21 cellular contexts compared by ENCODE assay signal in genomic region chr3:116045251-116045770, GRCh38.
DNase-seq lines count a peak whose midpoint lies in the region; ATAC-seq, FAIRE-seq and TF ChIP-seq lines count a peak whose summit lies in the region.
"Had no signal": no experiment of that assay in that cellular context is flagged by ENCODE, and none has a peak within 500 bp of the region (broad histone marks: within the 10 kb centered on the region; RNA-seq: fewer than 3 reads in every experiment).

No MANE protein-coding gene starts in this region.

- H3K4me2 ChIP-seq in K562 (ENCODE audit: insufficient read depth, low read length) (no peak overlapping the region), neural progenitor cell (no peak overlapping the region)
- H3K4me2 ChIP-seq: BLaER1, GM23338 had no signal

- no peak for FAIRE-seq in K562 (lab: Jason Lieb, UNC)
- FAIRE-seq in islet of Langerhans (lab: Jason Lieb, UNC): peak; percentile 30
- FAIRE-seq: D721Med, GM12878, GM19239 had no signal

- no TSS peak for BruUV-seq in K562 (replicated peaks; lab: Mats Ljungman, UMichigan)

- in situ Hi-C loops in K562 (cut with MboI): no loop called here

- no peaks in the 10 kb centered on the region for H3K9me1 ChIP-seq in K562 (ENCODE audit: control insufficient read depth, insufficient read depth, low read length)

- ATAC-seq in K562: peak; percentile 89
- ATAC-seq: CD8-positive, alpha-beta T cell; GM12878; GM23338; HCT116 had no signal

- H3K9me3 ChIP-seq in K562 (replicated peaks; ENCODE audit: control insufficient read depth, insufficient read depth, low read depth, low read length) (peaks cover 3% of the 10 kb centered on the region; the same call in 1 of the 2 replicates), colonic mucosa (no peaks in the 10 kb centered on the region), neural progenitor cell (ENCODE audit: low read depth) (no peaks in the 10 kb centered on the region)
- H3K9me3 ChIP-seq: BLaER1 had no signal

- no peaks in the 10 kb centered on the region for H3K27me3 Mint-ChIP-seq in neural progenitor cell (ENCODE audit: insufficient read depth, low read depth)
- H3K27me3 Mint-ChIP-seq: B cell; CD4-positive, CD25-positive, alpha-beta regulatory T cell had no signal

- POLR2A ChIA-PET in K562 (lab: Yijun Ruan, JAX): interaction anchor here (0.7 kb wide), 1 partner anchor 21 kb away, joined by 3 read pairs; no protein-coding TSS in a partner anchor

- no peak for TF ChIP-seq RAD21 in K562 (CRISPR knock-in tag; conservative IDR thresholded peaks at IDR 0.05 in 1 of 2, IDR thresholded peaks at IDR 0.05 in 1 of 2)

- H2AFZ ChIP-seq in K562 (ENCODE audit: low read depth, low read length) (peak overlapping the region; percentile 75), neural progenitor cell (replicated peaks) (no peak overlapping the region)
- H2AFZ ChIP-seq: GM23338 had no signal

- peak overlapping the region in 1 of 2 experiments; percentile 43; a peak in 2 of 4 replicates for H3K9ac ChIP-seq in K562 (ENCODE audit: insufficient read depth in 1 of 2, low read depth in 2 of 2, low read length in 2 of 2)
- H3K9ac ChIP-seq in colonic mucosa (ENCODE audit: low read depth in 2 of 2, low read length in 2 of 2): no peak overlapping the region
- H3K9ac ChIP-seq in neural progenitor cell: no peak overlapping the region
- H3K9ac ChIP-seq: BLaER1 had no signal

- DNase-seq in OCI-M1 (lab: John Stamatoyannopoulos, UW) (peak; percentile 77), K562 (ENCODE audit: extremely low read depth in 1 of 4, low spot score in 3 of 4) (peak; percentile 34 to 56 (median 40)), ecto neural progenitor cell (ENCODE audit: low spot score) (no peak), colonic mucosa (no peak), neural progenitor cell (ENCODE audit: low spot score) (no peak)
- DNase-seq: CD4-positive, CD25-positive, alpha-beta regulatory T cell; CD8-positive, alpha-beta T cell; DMS 273 treated with DMSO at 0.1 percent for 48 hours; DMS79; EL; GDM1; H9 had no signal

- H3K79me2 ChIP-seq in K562 (ENCODE audit: control insufficient read depth, insufficient read depth, low read length): no peaks in the 10 kb centered on the region
- H3K79me2 ChIP-seq in neural progenitor cell (ENCODE audit: low read depth): no peaks in the 10 kb centered on the region

- TF ChIP-seq CTCF in K562 (IDR thresholded peaks at IDR 0.05 in 2 of 3, conservative IDR thresholded peaks at IDR 0.05 in 1 of 3; ENCODE audit: insufficient read depth in 2 of 3, low read depth in 1 of 3, low read length in 3 of 3) (no peak), colonic mucosa (IDR thresholded peaks at IDR 0.05) (no peak), neural progenitor cell (IDR thresholded peaks at IDR 0.05) (no peak)

- no peak overlapping the region for H3K4me3 ChIP-seq in K562
- H3K4me3 ChIP-seq in colonic mucosa: no peak overlapping the region
- no peak overlapping the region for H3K4me3 ChIP-seq in neural progenitor cell
- H3K4me3 ChIP-seq: BLaER1, GM12878, GM23338 had no signal

- peaks cover 11% of the 10 kb centered on the region for H3K4me1 Mint-ChIP-seq in neural progenitor cell
- H3K4me1 Mint-ChIP-seq: B cell; CD4-positive, CD25-positive, alpha-beta regulatory T cell had no signal

- TF ChIP-seq EP300 in K562 (IDR thresholded peaks at IDR 0.05; ENCODE audit: low read length): peak; percentile 43; the same call in 1 of the 2 replicates

- TF ChIP-seq POLR2A in K562 (conservative IDR thresholded peaks at IDR 0.05): no peak

- no peaks in the 10 kb centered on the region for H3K36me3 Mint-ChIP-seq in neural progenitor cell
- H3K36me3 Mint-ChIP-seq: CD4-positive, CD25-positive, alpha-beta regulatory T cell; CD8-positive, alpha-beta T cell had no signal

- H3K36me3 ChIP-seq in K562 (ENCODE audit: control insufficient read depth, insufficient read depth, low read length): no peaks in the 10 kb centered on the region
- H3K36me3 ChIP-seq in colonic mucosa: no peaks in the 10 kb centered on the region
- no peaks in the 10 kb centered on the region for H3K36me3 ChIP-seq in neural progenitor cell
- H3K36me3 ChIP-seq: BLaER1 had no signal

- no peaks in the 10 kb centered on the region for H3F3A ChIP-seq in neural progenitor cell (ENCODE audit: low read depth)

- H3K27ac Mint-ChIP-seq in neural progenitor cell: no peak overlapping the region
- H3K27ac Mint-ChIP-seq: B cell; CD4-positive, CD25-positive, alpha-beta regulatory T cell; CD8-positive, alpha-beta T cell; GM23338; H9 had no signal

- H3K4me1 ChIP-seq in K562 (replicated peaks in 1 of 2; ENCODE audit: control insufficient read depth in 2 of 2, insufficient read depth in 2 of 2, low read length in 2 of 2) (peaks cover 2 to 20% of the 10 kb centered on the region in 2 experiments; a peak in 3 of 5 replicates), colonic mucosa (no peaks in the 10 kb centered on the region), neural progenitor cell (peaks cover 6% of the 10 kb centered on the region)
- H3K4me1 ChIP-seq: BLaER1 had no signal

- CTCF ChIA-PET in K562 (lab: Yijun Ruan, JAX; ENCODE audit: low intra/inter-chr PET ratio): no interaction called here

- no peak overlapping the region for H3K4me3 Mint-ChIP-seq in neural progenitor cell
- H3K4me3 Mint-ChIP-seq: B cell; CD4-positive, CD25-positive, alpha-beta regulatory T cell; CD8-positive, alpha-beta T cell; GM23338; H9 had no signal

- no peaks in the 10 kb centered on the region for H3K27me3 ChIP-seq in K562 (ENCODE audit: control insufficient read depth in 2 of 2, insufficient read depth in 2 of 2, low read length in 2 of 2)
- no peaks in the 10 kb centered on the region for H3K27me3 ChIP-seq in colonic mucosa
- no peaks in the 10 kb centered on the region for H3K27me3 ChIP-seq in neural progenitor cell
- H3K27me3 ChIP-seq: BLaER1 had no signal

- intact Hi-C loops in K562 (cut with micrococcal nuclease): no loop called here
- intact Hi-C loops in colonic mucosa (cut with DNase I): no loop called here

- H4K20me1 ChIP-seq in K562 (replicated peaks; ENCODE audit: control insufficient read depth, insufficient read depth, low read length) (no peaks in the 10 kb centered on the region), neural progenitor cell (ENCODE audit: low read depth) (no peaks in the 10 kb centered on the region)
- H4K20me1 ChIP-seq: BLaER1 had no signal

- no peaks in the 10 kb centered on the region for H3K9me3 Mint-ChIP-seq in neural progenitor cell
- H3K9me3 Mint-ChIP-seq: CD8-positive, alpha-beta T cell; GM23338; H9 had no signal

- H3K27ac ChIP-seq in K562 (ENCODE audit: extremely low read depth, low read depth, low read length) (peak overlapping the region; percentile 82; the same call in 2 of the 3 replicates), colonic mucosa (no peak overlapping the region), neural progenitor cell (no peak overlapping the region)
- H3K27ac ChIP-seq: BLaER1, C4-2B had no signal

TF ChIP-seq in K562, 482 proteins besides CTCF, POLR2A, EP300 and RAD21 (continues in another document):
- TF ChIP-seq TEAD4 (IDR thresholded peaks at IDR 0.05; ENCODE audit: low read length) (peak; percentile 64; the same call in 1 of the 2 replicates), TEAD4 (CRISPR knock-in tag; IDR thresholded peaks at IDR 0.05; ENCODE audit: borderline replicate concordance) (no peak), TCF3 (CRISPR knock-in tag; IDR thresholded peaks at IDR 0.05) (peak; percentile 55), DPF2 (IDR thresholded peaks at IDR 0.05) (peak; percentile 69), TBL1XR1 (IDR thresholded peaks at IDR 0.05; ENCODE audit: low read length in 2 of 2) (no peak), C11orf30 (IDR thresholded peaks at IDR 0.05; ENCODE audit: low read depth) (peak; percentile 90), VEZF1 (CRISPR knock-in tag; IDR thresholded peaks at IDR 0.05) (no peak), JUND (IDR thresholded peaks at IDR 0.05; ENCODE audit: borderline replicate concordance, low read depth, low read length) (peak; percentile 11; the same call in 1 of the 2 replicates), JUND (tag; IDR thresholded peaks at IDR 0.05; ENCODE audit: borderline replicate concordance, low read depth, low read length) (no peak), GABPB2 (CRISPR knock-in tag; conservative IDR thresholded peaks at IDR 0.05) (no peak), SMC3 (conservative IDR thresholded peaks at IDR 0.05; ENCODE audit: insufficient read depth, low read depth, low read length) (no peak), HCFC1 (IDR thresholded peaks at IDR 0.05; ENCODE audit: low read depth, low read length) (no peak), CBFA2T3 (IDR thresholded peaks at IDR 0.05) (peak; percentile 67), ZNF830 (CRISPR knock-in tag; IDR thresholded peaks at IDR 0.05) (no peak), POLR3A (IDR thresholded peaks at IDR 0.05; ENCODE audit: borderline replicate concordance, extremely low read depth, insufficient read depth, insufficient read length) (no peak), ZNF699 (CRISPR knock-in tag; IDR thresholded peaks at IDR 0.05; ENCODE audit: insufficient replicate concordance) (no peak)
- TF ChIP-seq, protein P1, sequence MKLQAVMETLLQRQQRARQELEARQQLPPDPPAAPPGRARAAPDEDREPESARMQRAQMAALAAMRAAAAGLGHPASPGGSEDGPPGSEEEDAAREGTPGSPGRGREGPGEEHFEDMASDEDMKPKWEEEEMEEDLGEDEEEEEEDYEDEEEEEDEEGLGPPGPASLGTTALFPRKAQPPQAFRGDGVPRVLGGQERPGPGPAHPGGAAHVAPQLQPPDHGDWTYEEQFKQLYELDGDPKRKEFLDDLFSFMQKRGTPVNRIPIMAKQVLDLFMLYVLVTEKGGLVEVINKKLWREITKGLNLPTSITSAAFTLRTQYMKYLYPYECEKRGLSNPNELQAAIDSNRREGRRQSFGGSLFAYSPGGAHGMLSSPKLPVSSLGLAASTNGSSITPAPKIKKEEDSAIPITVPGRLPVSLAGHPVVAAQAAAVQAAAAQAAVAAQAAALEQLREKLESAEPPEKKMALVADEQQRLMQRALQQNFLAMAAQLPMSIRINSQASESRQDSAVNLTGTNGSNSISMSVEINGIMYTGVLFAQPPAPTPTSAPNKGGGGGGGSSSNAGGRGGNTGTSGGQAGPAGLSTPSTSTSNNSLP (IDR thresholded peaks at IDR 0.05; ENCODE audit: borderline replicate concordance, low read depth, low read length): 0 out of 2 replicates have a peak, but pooled peaks have one; percentile 41

Comparison
In these comparisons a context has a peak if more than half of its experiments do, and no peak if none do; other contexts are left out.
1. DNase-seq: peak in OCI-M1 (single experiment) and K562 (4 of 4); none in ecto neural progenitor cell (single experiment), colonic mucosa (single experiment) and neural progenitor cell (single experiment).